8 cellular contexts compared by ENCODE assay signal in genomic region chr11:3880724-3881123, GRCh38. TPM values are rescaled to one million over a fixed set of nuclear protein-coding genes. Genes with fewer than 3 reads are reported as not detected.
DNase-seq lines count a peak whose midpoint lies in the region; ATAC-seq and TF ChIP-seq lines count a peak whose summit lies in the region.

No MANE protein-coding gene starts in this region.

- H3K27ac ChIP-seq in 22Rv1 (peak overlapping the region; percentile 79), OCI-LY7 (ENCODE audit: low read depth, low read length, poor library complexity, severe bottlenecking) (peak overlapping the region; percentile 12), right cardiac atrium (ENCODE audit: low read length) (peak overlapping the region; percentile 58)

- no peaks in the 10 kb centered on the region for H3K27me3 Mint-ChIP-seq in WTC11 (ENCODE audit: low read depth)

- POLR2A ChIA-PET in OCI-LY7 (lab: Charles Lee): interaction anchor here (0.8 to 1.9 kb wide), 7 partner anchors 13 to 186 kb away, joined by 3 to 13 read pairs (median 4); partner anchors contain the start of gene STIM1
- POLR2A ChIA-PET in WTC11 (lab: Charles Lee): no interaction called here

- H3K4me1 Mint-ChIP-seq in WTC11: peaks cover 16% of the 10 kb centered on the region

- CTCF ChIA-PET in OCI-LY7 (lab: Charles Lee; ENCODE audit: unreplicated experiment) (interaction anchor here (0.9 kb wide), 1 partner anchor 26 kb away, joined by 4 read pairs; the partner anchor contains the start of gene STIM1), WTC11 (lab: Charles Lee) (interaction anchor here (1.1 to 2.1 kb wide), 2 partner anchors 26 to 31 kb away, joined by 5 to 14 read pairs; partner anchors contain the start of gene STIM1)

- no peaks in the 10 kb centered on the region for H3K36me3 Mint-ChIP-seq in WTC11

- H3K4me2 ChIP-seq in OCI-LY7 (ENCODE audit: low read length): peak overlapping the region; percentile 71

- H2AFZ ChIP-seq in OCI-LY7 (ENCODE audit: low read length): no peak overlapping the region

- DNase-seq in OCI-LY7 (ENCODE audit: low spot score) (peak; percentile 69), right cardiac atrium (no peak), HuH-7 (ENCODE audit: low spot score) (no peak), WTC11 (ENCODE audit: low spot score) (no peak), D341Med (ENCODE audit: low spot score) (no peak)

- 0 out of 2 replicates have a peak, but pooled peaks cover 3% of the 10 kb centered on the region for H3K9me3 Mint-ChIP-seq in WTC11

- H3K4me1 ChIP-seq in OCI-LY7 (ENCODE audit: insufficient read depth, low read length, poor library complexity, severe bottlenecking) (peaks cover 55% of the 10 kb centered on the region), right cardiac atrium (ENCODE audit: control insufficient read depth, insufficient read depth, low read length) (peaks cover 5% of the 10 kb centered on the region)

- peak; percentile 40 for ATAC-seq in GM18907 (IDR thresholded peaks at IDR 0.05; ENCODE audit: unreplicated experiment)
- peak in 1 of 2 donors; percentile 55 for ATAC-seq in right cardiac atrium
- ATAC-seq in GM21528 (IDR thresholded peaks at IDR 0.05; ENCODE audit: low FRiP score, unreplicated experiment): no peak
- no peak for ATAC-seq in WTC11

- intact Hi-C loops in OCI-LY7 (cut with micrococcal nuclease; ENCODE audit: unreplicated experiment) (no loop called here), right cardiac atrium (cut with DNase I) (no loop called here)

- H4K20me1 ChIP-seq in OCI-LY7 (ENCODE audit: insufficient read depth, low read length): peaks cover 25% of the 10 kb centered on the region

- H3K27me3 ChIP-seq in right cardiac atrium (ENCODE audit: control insufficient read depth, insufficient read depth): no peaks in the 10 kb centered on the region

- no peak overlapping the region for H3K27ac Mint-ChIP-seq in WTC11

- peaks cover 30% of the 10 kb centered on the region; the same call in 1 of the 2 replicates for H3K79me2 ChIP-seq in OCI-LY7 (ENCODE audit: insufficient read depth, low read depth, low read length)

- no peak overlapping the region for H3K4me3 Mint-ChIP-seq in WTC11

- BruUV-seq in OCI-LY7 (replicated peaks; lab: Mats Ljungman, UMichigan): no TSS peak

- 62% methylated on average over 3 of the region's 3 CpGs for WGBS in right cardiac atrium

- no peaks in the 10 kb centered on the region for H3K9me2 ChIP-seq in OCI-LY7 (ENCODE audit: insufficient read depth, low read length)

- H3K9me3 ChIP-seq in OCI-LY7 (ENCODE audit: low read length) (peaks cover 5% of the 10 kb centered on the region; the same call in 1 of the 2 replicates), right cardiac atrium (ENCODE audit: control insufficient read depth, low read length) (no peaks in the 10 kb centered on the region)

- TF ChIP-seq CTCF in 22Rv1 (IDR thresholded peaks at IDR 0.05) (no peak), OCI-LY7 (conservative IDR thresholded peaks at IDR 0.05; ENCODE audit: low read length) (no peak), WTC11 (IDR thresholded peaks at IDR 0.05) (no peak)

- no peaks in the 10 kb centered on the region; the same call in 1 of the 2 replicates for H3K36me3 ChIP-seq in OCI-LY7 (ENCODE audit: insufficient read depth, low read length)

- H3K4me3 ChIP-seq in OCI-LY7 (ENCODE audit: low read depth, low read length, poor library complexity, severe bottlenecking): peak overlapping the region; percentile 35
- H3K4me3 ChIP-seq in right cardiac atrium (ENCODE audit: low read length): no peak overlapping the region

TF ChIP-seq in WTC11, 78 proteins besides CTCF, POLR2A, EP300 and RAD21 (continues in another document):
- TF ChIP-seq CREB1 (CRISPR knock-in tag; IDR thresholded peaks at IDR 0.05) (no peak), IRF2 (CRISPR knock-in tag; IDR thresholded peaks at IDR 0.05; ENCODE audit: borderline replicate concordance, low read depth) (no peak), ZNF512 (CRISPR knock-in tag; IDR thresholded peaks at IDR 0.05; ENCODE audit: borderline replicate concordance) (no peak), RORB (CRISPR knock-in tag; IDR thresholded peaks at IDR 0.05) (no peak), GTF2I (CRISPR knock-in tag; conservative IDR thresholded peaks at IDR 0.05) (no peak), EMX1 (CRISPR knock-in tag; IDR thresholded peaks at IDR 0.05) (no peak), NFATC4 (CRISPR knock-in tag; IDR thresholded peaks at IDR 0.05) (no peak), JAZF1 (CRISPR knock-in tag; IDR thresholded peaks at IDR 0.05) (no peak), ZNF423 (CRISPR knock-in tag; IDR thresholded peaks at IDR 0.05) (no peak), NFYB (CRISPR knock-in tag; conservative IDR thresholded peaks at IDR 0.05; ENCODE audit: low read depth) (no peak), FOXP1 (CRISPR knock-in tag; IDR thresholded peaks at IDR 0.05; ENCODE audit: borderline replicate concordance) (no peak), ZNF219 (CRISPR knock-in tag; IDR thresholded peaks at IDR 0.05; ENCODE audit: borderline replicate concordance) (no peak), NFE2L1 (CRISPR knock-in tag; IDR thresholded peaks at IDR 0.05) (no peak), HMGXB4 (CRISPR knock-in tag; IDR thresholded peaks at IDR 0.05) (no peak)
- TF ChIP-seq, protein P1, sequence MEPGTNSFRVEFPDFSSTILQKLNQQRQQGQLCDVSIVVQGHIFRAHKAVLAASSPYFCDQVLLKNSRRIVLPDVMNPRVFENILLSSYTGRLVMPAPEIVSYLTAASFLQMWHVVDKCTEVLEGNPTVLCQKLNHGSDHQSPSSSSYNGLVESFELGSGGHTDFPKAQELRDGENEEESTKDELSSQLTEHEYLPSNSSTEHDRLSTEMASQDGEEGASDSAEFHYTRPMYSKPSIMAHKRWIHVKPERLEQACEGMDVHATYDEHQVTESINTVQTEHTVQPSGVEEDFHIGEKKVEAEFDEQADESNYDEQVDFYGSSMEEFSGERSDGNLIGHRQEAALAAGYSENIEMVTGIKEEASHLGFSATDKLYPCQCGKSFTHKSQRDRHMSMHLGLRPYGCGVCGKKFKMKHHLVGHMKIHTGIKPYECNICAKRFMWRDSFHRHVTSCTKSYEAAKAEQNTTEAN (CRISPR knock-in tag; IDR thresholded peaks at IDR 0.05): no peak
- TF ChIP-seq, protein P2, sequence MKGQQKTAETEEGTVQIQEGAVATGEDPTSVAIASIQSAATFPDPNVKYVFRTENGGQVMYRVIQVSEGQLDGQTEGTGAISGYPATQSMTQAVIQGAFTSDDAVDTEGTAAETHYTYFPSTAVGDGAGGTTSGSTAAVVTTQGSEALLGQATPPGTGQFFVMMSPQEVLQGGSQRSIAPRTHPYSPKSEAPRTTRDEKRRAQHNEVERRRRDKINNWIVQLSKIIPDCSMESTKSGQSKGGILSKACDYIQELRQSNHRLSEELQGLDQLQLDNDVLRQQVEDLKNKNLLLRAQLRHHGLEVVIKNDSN (CRISPR knock-in tag; IDR thresholded peaks at IDR 0.05): no peak
- TF ChIP-seq, protein P3, sequence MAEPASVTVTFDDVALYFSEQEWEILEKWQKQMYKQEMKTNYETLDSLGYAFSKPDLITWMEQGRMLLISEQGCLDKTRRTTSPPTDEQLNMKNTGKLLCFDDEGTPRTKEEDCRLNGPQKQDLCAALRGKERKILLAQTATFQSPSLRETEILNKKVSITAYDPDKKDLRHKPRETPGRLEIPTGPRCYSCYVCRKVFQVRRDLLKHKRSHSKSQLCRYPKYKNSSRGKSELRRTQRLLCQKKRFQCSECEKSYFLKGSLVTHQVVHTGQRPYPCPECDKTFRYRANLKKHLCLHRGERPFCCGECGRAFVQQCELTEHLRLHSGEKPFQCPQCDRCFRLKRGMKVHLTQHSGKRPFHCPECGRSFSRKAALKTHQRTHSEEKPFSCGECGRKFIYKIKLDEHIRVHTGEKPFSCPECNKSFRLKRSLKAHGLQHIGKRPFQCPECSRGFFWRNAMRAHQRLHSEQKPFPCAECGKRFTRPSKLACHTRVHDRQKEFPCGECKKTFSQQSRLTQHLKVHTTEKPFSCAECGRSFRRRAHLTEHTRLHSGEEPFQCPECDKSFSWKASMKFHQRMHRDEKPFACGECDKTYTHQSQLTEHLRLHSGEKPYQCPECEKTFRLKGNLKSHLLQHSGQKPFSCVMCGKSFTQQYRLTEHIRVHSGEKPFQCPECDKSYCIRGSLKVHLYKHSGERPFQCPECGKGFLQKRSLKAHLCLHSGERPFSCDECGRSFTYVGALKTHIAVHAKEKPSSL (CRISPR knock-in tag; conservative IDR thresholded peaks at IDR 0.05): no peak

RNA-seq across cellular contexts. Expression of gene STIM1, which starts 25.3 kb away (rescaled TPM):
- 20.9 and 21.0 TPM in 2 replicates for total RNA-seq in OCI-LY7 (2014; rRNA removed; shearing (Covaris generic))
- 49.1 and 55.4 TPM in 2 replicates for total RNA-seq in OCI-LY7 (2022)
- 10 to 100 TPM; 14.4 to 19.3 (median 16.6) TPM for total RNA-seq in right cardiac atrium
- 10.8 TPM for polyA plus RNA-seq in right cardiac atrium
- total RNA-seq in WTC11 (2021): 17.0 to 18.0 TPM (median 17.4 TPM) in 3 replicates

RNA-seq across cellular contexts. Expression of gene RHOG, which starts 40.0 kb away (rescaled TPM):
- total RNA-seq in OCI-LY7 (2014; rRNA removed; shearing (Covaris generic)): 20.9 and 26.2 TPM in 2 replicates
- total RNA-seq in OCI-LY7 (2022): 54.8 and 57.8 TPM in 2 replicates
- total RNA-seq in right cardiac atrium: 10 to 100 TPM; 18.7 to 26.0 (median 25.6) TPM
- polyA plus RNA-seq in right cardiac atrium: 23.7 TPM
- 28.8 to 33.6 TPM (median 28.8 TPM) in 3 replicates for total RNA-seq in WTC11 (2021)

Comparison
In these comparisons a context has a peak if more than half of its experiments do, and no peak if none do; other contexts are left out.
1. H3K27ac ChIP-seq: peak in every context shown above with its lines; median percentile 79 in 22Rv1; 58 in right cardiac atrium; 12 in OCI-LY7.